22 cellular contexts compared by ENCODE assay signal in genomic region chr7:8325067-8325466, GRCh38.
"Had no signal": no experiment of that assay in that cellular context is flagged by ENCODE, and none has a peak within 500 bp of the region (broad histone marks: within the 10 kb centered on the region; RNA-seq: fewer than 3 reads in every experiment).

No MANE protein-coding gene starts in this region.

- H3K9me3 Mint-ChIP-seq: activated CD4-positive, alpha-beta memory T cell treated with anti-CD3 and anti-CD28 coated beads, Interleukin-2, amount 10 ng/mL, durations not matched to agents 7 days and 5 days; activated naive CD4-positive, alpha-beta T cell treated with anti-CD3 and anti-CD28 coated beads, Interleukin-2, amount 50 U/mL, for 24 hours; activated naive CD8-positive, alpha-beta T cell treated with anti-CD3 and anti-CD28 coated beads, Interleukin-2, amount 50 U/mL, for 24 hours; activated T-cell treated with anti-CD3 and anti-CD28 coated beads, Interleukin-2, amount 50 U/mL, for 72 hours; activated T-helper 2 cell treated with anti-CD3 and anti-CD28 coated beads, Interferon-gamma antibody, Interleukin-2, Interleukin-4, amounts not matched to agents 10 μg/mL and 5 μg/mL and 100 μg/mL, durations not matched to agents 14 hours and 24 hours and 36 hours had no signal

- H3K27ac Mint-ChIP-seq: activated CD4-positive, alpha-beta memory T cell treated with anti-CD3 and anti-CD28 coated beads, Interleukin-2, amount 10 ng/mL, durations not matched to agents 7 days and 5 days; activated CD4-positive, alpha-beta T cell treated with anti-CD3 and anti-CD28 coated beads for 36 hours; activated naive CD4-positive, alpha-beta T cell treated with anti-CD3 and anti-CD28 coated beads, Interleukin-2, amount 50 U/mL, for 24 hours; activated naive CD8-positive, alpha-beta T cell treated with anti-CD3 and anti-CD28 coated beads, Interleukin-2, amount 50 U/mL, for 24 hours; activated T-cell treated with anti-CD3 and anti-CD28 coated beads, Interleukin-2, amount 50 U/mL, for 72 hours; activated T-helper 2 cell treated with anti-CD3 and anti-CD28 coated beads, Interferon-gamma antibody, Interleukin-2, Interleukin-4, amounts not matched to agents 10 μg/mL and 5 μg/mL and 100 μg/mL, durations not matched to agents 14 hours and 24 hours and 36 hours had no signal

- H3K36me3 Mint-ChIP-seq: activated naive CD4-positive, alpha-beta T cell treated with anti-CD3 and anti-CD28 coated beads, Interleukin-2, amount 50 U/mL, for 24 hours had no signal

- ATAC-seq: activated CD4-positive, alpha-beta T cell treated with anti-CD3 and anti-CD28 coated beads for 36 hours; activated naive CD8-positive, alpha-beta T cell treated with anti-CD3 and anti-CD28 coated beads, Interleukin-2, amount 50 U/mL, for 24 hours; activated T-cell treated with anti-CD3 and anti-CD28 coated beads, Interleukin-2, amount 50 U/mL, for 72 hours had no signal

- H3K4me3 ChIP-seq: PC-9 had no signal

- DNase-seq: activated CD4-positive, alpha-beta memory T cell treated with anti-CD3 and anti-CD28 coated beads, Interleukin-2, amount 10 ng/mL, durations not matched to agents 7 days and 5 days; activated CD4-positive, alpha-beta T cell treated with anti-CD3 and anti-CD28 coated beads for 36 hours; activated CD4-positive, alpha-beta T cell treated with anti-CD3 and anti-CD28 coated beads, Interleukin-2, amount 50 U/mL, for 1 hour; activated CD8-positive, alpha-beta memory T cell treated with anti-CD3 and anti-CD28 coated beads, Interleukin-2, amount 50 U/mL, for 4 hours; activated gamma-delta T cell treated with Interleukin-2 at 50 U/mL for 16 hours; activated naive CD8-positive, alpha-beta T cell treated with anti-CD3 and anti-CD28 coated beads, Interleukin-2, amount 50 U/mL, for 24 hours; activated T-cell treated with anti-CD3 and anti-CD28 coated beads, Interleukin-2, amount 50 U/mL, for 72 hours; amygdala; brain microvascular endothelial cell; cerebellar nuclear complex; NCI-H1092 treated with DMSO at 0.1 percent for 48 hours; NCI-H1417 treated with DMSO at 0.1 percent for 48 hours; NCI-H1694; NCI-H2029; NCI-H510A treated with DMSO at 0.1 percent for 48 hours; NCI-H69; SIG-M5; T-helper 1 cell; WERI-Rb-1 had no signal
